Comparison of ENCODE assay signal across 8 cellular contexts in the genomic region with DNA sequence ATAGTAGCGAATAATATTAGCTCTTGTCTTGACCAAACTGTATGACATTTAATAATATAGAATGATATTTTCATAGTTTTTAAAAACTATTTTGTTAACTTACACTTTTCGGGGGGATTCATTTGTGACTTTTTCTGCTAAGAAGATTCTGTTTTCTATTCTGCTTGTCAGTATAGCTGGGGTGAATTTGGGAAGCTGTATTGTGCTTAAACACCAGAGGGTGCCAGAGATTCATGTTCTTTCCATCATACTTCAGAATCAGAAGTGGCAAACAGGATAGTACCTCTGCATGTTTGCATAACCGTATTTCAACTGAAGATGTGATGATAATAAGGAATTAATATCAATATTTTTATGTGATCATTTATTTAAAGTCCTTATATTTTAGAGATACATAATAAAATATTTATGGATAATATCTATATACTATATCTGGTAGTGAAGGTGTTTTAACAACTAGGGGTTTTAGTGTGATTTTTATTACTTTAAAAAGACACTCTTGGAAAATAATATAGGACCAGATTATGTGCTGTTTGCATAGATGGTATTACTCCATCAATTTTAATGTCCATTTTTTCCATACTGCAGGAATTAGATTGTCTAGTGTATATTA.
DNase-seq lines count a peak whose midpoint lies in the region; ATAC-seq, FAIRE-seq and TF ChIP-seq lines count a peak whose summit lies in the region.

No MANE protein-coding gene starts in this region.

- H3K9me3 ChIP-seq in A549 = no peaks in the 10 kb centered on the region
- no peaks in the 10 kb centered on the region for H3K9me3 ChIP-seq in tibial nerve

- POLR2A ChIA-PET in A549 (lab: Yijun Ruan, JAX) = interaction anchor here (0.6 kb wide), 1 partner anchor 259 kb away, joined by 5 read pairs; no protein-coding TSS in a partner anchor

- peak; percentile 54 to 85; a peak in 3 of 6 replicates for ATAC-seq in A549
- ATAC-seq in HG03095 (IDR thresholded peaks at IDR 0.05; ENCODE audit: unreplicated experiment) = peak; percentile 80
- ATAC-seq in GM21381 (IDR thresholded peaks at IDR 0.05; ENCODE audit: unreplicated experiment) = no peak

- peak; percentile 68 for TF ChIP-seq CTCF in A549 (IDR thresholded peaks at IDR 0.05)
- peak; percentile 68 for TF ChIP-seq CTCF in GM06990 (IDR thresholded peaks at IDR 0.05; ENCODE audit: insufficient read depth, low read length, poor library complexity, severe bottlenecking)
- TF ChIP-seq CTCF in astrocyte of the cerebellum (IDR thresholded peaks at IDR 0.05; ENCODE audit: low read depth, low read length, missing control alignments) = peak; percentile 70
- TF ChIP-seq CTCF in tibial nerve (IDR thresholded peaks at IDR 0.05) = peak; percentile 31 to 54 (median 44)

- peak; percentile 36 to 68 for DNase-seq in A549 (ENCODE audit: low read depth in 1 of 2, low spot score in 1 of 2)
- DNase-seq in GM06990 (ENCODE audit: extremely low read depth, insufficient read length) = peak; percentile 14
- DNase-seq in NCI-H2171 (lab: John Stamatoyannopoulos, UW) = peak; percentile 26
- peak; percentile 62 for DNase-seq in astrocyte of the cerebellum (ENCODE audit: low read depth)
- DNase-seq in inferior parietal cortex (ENCODE audit: extremely low spot score) = peak; percentile 78
- peak in 1 of 2 donors; percentile 32 for DNase-seq in tibial nerve (ENCODE audit: low spot score in 2 of 2)

- H3K4me2 ChIP-seq in A549 = no peak overlapping the region

- CTCF ChIA-PET in A549 (lab: Yijun Ruan, JAX) = interaction anchor here (0.5 to 2.6 kb wide), 13 partner anchors 9 to 1005 kb away, joined by 3 to 7 read pairs (median 4); partner anchors contain the start of gene KCTD1

- in situ Hi-C loops in astrocyte of the cerebellum (cut with HindIII; ENCODE audit: low sequenced_read_pairs) = no loop called here

- TF ChIP-seq POLR2A in A549 (IDR thresholded peaks at IDR 0.05; ENCODE audit: low read length) = no peak
- no peak for TF ChIP-seq POLR2A in tibial nerve (IDR thresholded peaks at IDR 0.05)

- TF ChIP-seq EP300 in A549 (IDR thresholded peaks at IDR 0.05) = no peak
- TF ChIP-seq EP300 in tibial nerve (IDR thresholded peaks at IDR 0.05) = no peak

- H3K4me3 ChIP-seq in A549 (no peak overlapping the region), GM06990 (replicated peaks; ENCODE audit: low read depth, low read length) (no peak overlapping the region), astrocyte of the cerebellum (ENCODE audit: low read depth, low read length) (no peak overlapping the region), tibial nerve (no peak overlapping the region)

- WGBS in A549 (ENCODE audit: missing lambda C conversion rate) = 36% methylated on average over 3 of the region's 3 CpGs
- WGBS in tibial nerve, 2 donors = 43 to 49% methylated on average over 3 of the region's 3 CpGs

- H3K4me1 ChIP-seq in A549 (peaks cover 9% of the 10 kb centered on the region; the same call in 2 of the 3 replicates), tibial nerve (no peaks in the 10 kb centered on the region)

- peak; percentile 82 to 83 for TF ChIP-seq RAD21 in A549 (conservative IDR thresholded peaks at IDR 0.05 in 1 of 2, IDR thresholded peaks at IDR 0.05 in 1 of 2)

- peak; percentile 46 for FAIRE-seq in A549 (lab: Jason Lieb, UNC)

- H3K36me3 ChIP-seq in GM06990 (ENCODE audit: control insufficient read depth, insufficient read depth, low read length) (no peaks in the 10 kb centered on the region), tibial nerve (no peaks in the 10 kb centered on the region)

- no peak overlapping the region for H3K27ac ChIP-seq in A549
- H3K27ac ChIP-seq in tibial nerve = no peak overlapping the region

- H3K27me3 ChIP-seq in GM06990 (replicated peaks; ENCODE audit: control insufficient read depth, insufficient read depth, low read length) (no peaks in the 10 kb centered on the region), tibial nerve (no peaks in the 10 kb centered on the region)

TF ChIP-seq in A549, 52 proteins besides CTCF, POLR2A, EP300 and RAD21:
- TF ChIP-seq SMC3 (IDR thresholded peaks at IDR 0.05) (peak; percentile 77), KDM1A (IDR thresholded peaks at IDR 0.05; ENCODE audit: low read depth) (no peak)
TF ChIP-seq in A549: peak in this region for 1.
